In genomic region chr17:75110307-75110937, GRCh38 we compare ENCODE assay signal across 1 cellular context.
TF ChIP-seq lines count a peak whose summit lies in the region.

No MANE protein-coding gene starts in this region.

TF ChIP-seq in GM12878, 131 proteins besides CTCF, POLR2A, EP300 and RAD21:
- 0 out of 2 replicates have a peak, but pooled peaks have one; percentile 6 for TF ChIP-seq PML (IDR thresholded peaks at IDR 0.05; ENCODE audit: low read length)
- TF ChIP-seq MLLT1 (IDR thresholded peaks at IDR 0.05), result peak; percentile 82
- no peak for TF ChIP-seq FOS (IDR thresholded peaks at IDR 0.05; ENCODE audit: borderline replicate concordance, extremely low read depth, insufficient read length)
- TF ChIP-seq RELA (IDR thresholded peaks at IDR 0.05; ENCODE audit: borderline replicate concordance, partially characterized antibody), result peak; percentile 17
- no peak for TF ChIP-seq ATF2 (IDR thresholded peaks at IDR 0.05; ENCODE audit: low read length)
- no peak for TF ChIP-seq RUNX3 (IDR thresholded peaks at IDR 0.05; ENCODE audit: low read length)
TF ChIP-seq in GM12878: peak in this region for 3.
